ENCODE assay signal across 10 cellular contexts in the genomic region with DNA sequence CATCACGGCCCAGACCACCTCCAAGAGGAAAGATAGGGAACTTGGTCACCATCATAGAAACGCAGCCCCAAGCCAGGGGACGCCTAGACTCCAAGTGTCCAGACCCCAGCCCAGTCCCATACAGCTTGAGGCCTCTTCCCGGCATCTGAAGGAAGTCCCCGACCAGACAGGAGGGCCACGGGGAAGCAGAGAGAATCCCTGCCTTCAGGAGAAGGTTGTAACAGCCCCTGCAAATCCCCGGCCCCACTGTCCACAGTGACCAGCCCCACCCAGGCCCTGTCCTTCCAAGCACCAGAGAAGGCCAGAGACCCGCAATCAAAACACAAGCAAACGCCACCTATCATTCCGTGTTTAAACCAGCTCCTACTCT. TPM values are rescaled to one million over a fixed set of nuclear protein-coding genes. Genes with fewer than 3 reads are reported as not detected.
DNase-seq lines count a peak whose midpoint lies in the region; ATAC-seq, FAIRE-seq and TF ChIP-seq lines count a peak whose summit lies in the region.
"Had no signal": no experiment of that assay in that cellular context is flagged by ENCODE, and none has a peak within 500 bp of the region (broad histone marks: within the 10 kb centered on the region; RNA-seq: fewer than 3 reads in every experiment).

No MANE protein-coding gene starts in this region.

- H3K27ac Mint-ChIP-seq in activated T-helper 2 cell treated with anti-CD3 and anti-CD28 coated beads, Interferon-gamma antibody, Interleukin-2, Interleukin-4, amounts not matched to agents 10 μg/mL and 5 μg/mL and 100 μg/mL, durations not matched to agents 14 hours and 24 hours and 36 hours, result peak overlapping the region; percentile 55

- H3K27me3 ChIP-seq in BLaER1, result no peaks in the 10 kb centered on the region
- H3K27me3 ChIP-seq: esophagus muscularis mucosa had no signal

- DNase-seq in HFF-Myc (ENCODE audit: extremely low read depth, low read depth) (no peak), mesenteric fat pad (ENCODE audit: low spot score) (peak; percentile 82), frontal cortex (ENCODE audit: low spot score in 2 of 2) (no peak), G401 (ENCODE audit: low spot score) (no peak)
- DNase-seq in activated T-helper 2 cell treated with anti-CD3 and anti-CD28 coated beads, Interferon-gamma antibody, Interleukin-2, Interleukin-4, amounts not matched to agents 10 μg/mL and 5 μg/mL and 100 μg/mL, durations not matched to agents 14 hours and 24 hours and 36 hours (ENCODE audit: low spot score), result no peak
- DNase-seq: mesenchymal stem cell had no signal

- H3K27ac ChIP-seq in BLaER1, result 0 out of 2 replicates have a peak overlapping the region, but pooled peaks have one; percentile 85

- H3K4me3 ChIP-seq in BLaER1 (peak overlapping the region; percentile 72), HFF-Myc (replicated peaks; ENCODE audit: low read depth, low read length) (peak overlapping the region; percentile 77)

- peak overlapping the region; percentile 99 for H3K4me2 ChIP-seq in BLaER1

- H3K4me1 ChIP-seq in BLaER1, result peaks cover 60% of the 10 kb centered on the region

- peaks cover 52% of the 10 kb centered on the region for H4K20me1 ChIP-seq in BLaER1

- TF ChIP-seq CTCF in HFF-Myc (IDR thresholded peaks at IDR 0.05; ENCODE audit: low read depth, low read length, missing control alignments), result no peak

- H3K9me3 Mint-ChIP-seq in activated T-helper 2 cell treated with anti-CD3 and anti-CD28 coated beads, Interferon-gamma antibody, Interleukin-2, Interleukin-4, amounts not matched to agents 10 μg/mL and 5 μg/mL and 100 μg/mL, durations not matched to agents 14 hours and 24 hours and 36 hours, result no peaks in the 10 kb centered on the region

- peaks cover 37% of the 10 kb centered on the region for H3K36me3 Mint-ChIP-seq in activated T-helper 2 cell treated with anti-CD3 and anti-CD28 coated beads, Interferon-gamma antibody, Interleukin-2, Interleukin-4, amounts not matched to agents 10 μg/mL and 5 μg/mL and 100 μg/mL, durations not matched to agents 14 hours and 24 hours and 36 hours (ENCODE audit: low read depth)

- H3K27me3 Mint-ChIP-seq in activated T-helper 2 cell treated with anti-CD3 and anti-CD28 coated beads, Interferon-gamma antibody, Interleukin-2, Interleukin-4, amounts not matched to agents 10 μg/mL and 5 μg/mL and 100 μg/mL, durations not matched to agents 14 hours and 24 hours and 36 hours (ENCODE audit: low read depth), result no peaks in the 10 kb centered on the region

- ATAC-seq in HG02973 (IDR thresholded peaks at IDR 0.05; ENCODE audit: unreplicated experiment) (no peak), HG03097 (IDR thresholded peaks at IDR 0.05; ENCODE audit: low FRiP score, unreplicated experiment) (no peak)

- H3K4me3 Mint-ChIP-seq in activated T-helper 2 cell treated with anti-CD3 and anti-CD28 coated beads, Interferon-gamma antibody, Interleukin-2, Interleukin-4, amounts not matched to agents 10 μg/mL and 5 μg/mL and 100 μg/mL, durations not matched to agents 14 hours and 24 hours and 36 hours (ENCODE audit: low read depth), result peak overlapping the region; percentile 79

- no peaks in the 10 kb centered on the region for H3K9me3 ChIP-seq in BLaER1
- H3K9me3 ChIP-seq: esophagus muscularis mucosa had no signal

- H3K4me1 Mint-ChIP-seq in activated T-helper 2 cell treated with anti-CD3 and anti-CD28 coated beads, Interferon-gamma antibody, Interleukin-2, Interleukin-4, amounts not matched to agents 10 μg/mL and 5 μg/mL and 100 μg/mL, durations not matched to agents 14 hours and 24 hours and 36 hours (ENCODE audit: low read depth), result peaks cover 11% of the 10 kb centered on the region

- no peak for FAIRE-seq in frontal cortex (lab: Jason Lieb, UNC)

- in situ Hi-C loops in G401 (cut with HindIII; ENCODE audit: low sequenced_read_pairs), result no loop called here

- peak overlapping the region; percentile 85; the same call in 1 of the 2 replicates for H3K9ac ChIP-seq in BLaER1

- peaks cover 41% of the 10 kb centered on the region for H3K36me3 ChIP-seq in BLaER1
- H3K36me3 ChIP-seq: esophagus muscularis mucosa had no signal

- intact Hi-C loops in activated T-helper 2 cell treated with anti-CD3 and anti-CD28 coated beads, Interferon-gamma antibody, Interleukin-2, Interleukin-4, amounts not matched to agents 10 μg/mL and 5 μg/mL and 100 μg/mL, durations not matched to agents 14 hours and 24 hours and 36 hours (cut with micrococcal nuclease), result no loop called here

RNA-seq across cellular contexts. Expression of a gene that starts 1.7 kb away (rescaled TPM):
- 68.1 and 72.7 TPM in 2 replicates for total RNA-seq in activated T-helper 2 cell treated with anti-CD3 and anti-CD28 coated beads, Interferon-gamma antibody, Interleukin-2, Interleukin-4, amounts not matched to agents 10 μg/mL and 5 μg/mL and 100 μg/mL, durations not matched to agents 14 hours and 24 hours and 36 hours
- 21.7 TPM for total RNA-seq in mesenteric fat pad
- 9.0 TPM for total RNA-seq in frontal cortex
- 15.4 and 15.9 TPM in 2 replicates for total RNA-seq in G401 (2014; rRNA removed; shearing (Covaris generic))
